Comparison of ENCODE assay signal across 25 cellular contexts in genomic region chr3:164360078-164360578, GRCh38.
"Had no signal": no experiment of that assay in that cellular context is flagged by ENCODE, and none has a peak within 500 bp of the region (broad histone marks: within the 10 kb centered on the region; RNA-seq: fewer than 3 reads in every experiment).

No MANE protein-coding gene starts in this region.

- H3K27me3 Mint-ChIP-seq: activated CD8-positive, alpha-beta T cell treated with anti-CD3 and anti-CD28 coated beads for 36 hours; activated naive CD8-positive, alpha-beta T cell treated with anti-CD3 and anti-CD28 coated beads, Interleukin-2, amount 10 ng/mL, durations not matched to agents 7 days and 5 days had no signal

- H3K27ac ChIP-seq: breast epithelium had no signal

- H3K36me3 ChIP-seq: breast epithelium had no signal

- ATAC-seq: activated CD4-positive, CD25-positive, alpha-beta regulatory T cell treated with anti-CD3 and anti-CD28 coated beads, Interleukin-2, amount 50 U/mL, for 24 hours; activated CD8-positive, alpha-beta T cell treated with anti-CD3 and anti-CD28 coated beads for 36 hours; activated T-cell treated with anti-CD3 and anti-CD28 coated beads, Interleukin-2, amount 50 U/mL, for 72 hours had no signal

- H3K9me3 ChIP-seq: breast epithelium had no signal

- H3K4me1 ChIP-seq: breast epithelium had no signal

- H3K4me3 ChIP-seq: breast epithelium had no signal

- H3K9me3 Mint-ChIP-seq: activated naive CD8-positive, alpha-beta T cell treated with anti-CD3 and anti-CD28 coated beads, Interleukin-2, amount 10 ng/mL, durations not matched to agents 7 days and 5 days; activated T-helper 2 cell treated with anti-CD3 and anti-CD28 coated beads, Interferon-gamma antibody, Interleukin-2, Interleukin-4, amounts not matched to agents 10 μg/mL and 5 μg/mL and 100 μg/mL, durations not matched to agents 14 hours and 24 hours and 36 hours; T-helper 1 cell treated with Interleukin-12 subunit alpha and Interleukin-12 subunit beta and Interleukin-4 antibody, amounts not matched to agents 30 μg/mL and 1 μg/mL, for 36 hours had no signal

- H3K27ac Mint-ChIP-seq: activated CD8-positive, alpha-beta T cell treated with anti-CD3 and anti-CD28 coated beads for 36 hours; activated naive CD8-positive, alpha-beta T cell treated with anti-CD3 and anti-CD28 coated beads, Interleukin-2, amount 10 ng/mL, durations not matched to agents 7 days and 5 days; activated T-cell treated with anti-CD3 and anti-CD28 coated beads, Interleukin-2, amount 50 U/mL, for 72 hours; activated T-helper 2 cell treated with anti-CD3 and anti-CD28 coated beads, Interferon-gamma antibody, Interleukin-2, Interleukin-4, amounts not matched to agents 10 μg/mL and 5 μg/mL and 100 μg/mL, durations not matched to agents 14 hours and 24 hours and 36 hours; T-helper 1 cell treated with Interleukin-12 subunit alpha and Interleukin-12 subunit beta and Interleukin-4 antibody, amounts not matched to agents 30 μg/mL and 1 μg/mL, for 36 hours had no signal

- H3K27me3 ChIP-seq: breast epithelium had no signal

- DNase-seq: activated CD4-positive, alpha-beta T cell treated with anti-CD3 and anti-CD28 coated beads for 4 hours; activated CD8-positive, alpha-beta memory T cell treated with anti-CD3 and anti-CD28 coated beads, Interleukin-2, amount 50 U/mL, for 4 hours; activated CD8-positive, alpha-beta T cell treated with anti-CD3 and anti-CD28 coated beads for 36 hours; activated gamma-delta T cell treated with Interleukin-2 at 50 U/mL for 16 hours; activated naive CD4-positive, alpha-beta T cell treated with anti-CD3 and anti-CD28 coated beads, Interleukin-2, amount 50 U/mL, for 16 hours; activated naive CD8-positive, alpha-beta T cell treated with anti-CD3 and anti-CD28 coated beads, Interleukin-2, amount 10 ng/mL, durations not matched to agents 7 days and 5 days; activated T-cell treated with anti-CD3 and anti-CD28 coated beads, Interleukin-2, amount 50 U/mL, for 72 hours; aorta; caudate nucleus; KBM-7; MV-4-11; NCI-H1092 treated with DMSO at 0.1 percent for 48 hours; NCI-H1417 treated with DMSO at 0.1 percent for 48 hours; NCI-H1694; NCI-H2029; NCI-H2107; NCI-H2171 treated with DMSO at 0.1 percent for 48 hours; NCI-H226; NCI-H526; NCI-H774; SHP77 treated with DMSO at 0.1 percent for 48 hours had no signal

- H3K36me3 Mint-ChIP-seq: activated naive CD8-positive, alpha-beta T cell treated with anti-CD3 and anti-CD28 coated beads, Interleukin-2, amount 10 ng/mL, durations not matched to agents 7 days and 5 days had no signal

- H3K4me1 Mint-ChIP-seq: activated naive CD8-positive, alpha-beta T cell treated with anti-CD3 and anti-CD28 coated beads, Interleukin-2, amount 10 ng/mL, durations not matched to agents 7 days and 5 days had no signal

- H3K4me3 Mint-ChIP-seq: activated CD8-positive, alpha-beta T cell treated with anti-CD3 and anti-CD28 coated beads for 36 hours; activated naive CD8-positive, alpha-beta T cell treated with anti-CD3 and anti-CD28 coated beads, Interleukin-2, amount 10 ng/mL, durations not matched to agents 7 days and 5 days; activated T-cell treated with anti-CD3 and anti-CD28 coated beads, Interleukin-2, amount 50 U/mL, for 72 hours; T-helper 1 cell treated with Interleukin-12 subunit alpha and Interleukin-12 subunit beta and Interleukin-4 antibody, amounts not matched to agents 30 μg/mL and 1 μg/mL, for 36 hours had no signal
